Comparison of ENCODE assay signal across 14 cellular contexts in the genomic region with DNA sequence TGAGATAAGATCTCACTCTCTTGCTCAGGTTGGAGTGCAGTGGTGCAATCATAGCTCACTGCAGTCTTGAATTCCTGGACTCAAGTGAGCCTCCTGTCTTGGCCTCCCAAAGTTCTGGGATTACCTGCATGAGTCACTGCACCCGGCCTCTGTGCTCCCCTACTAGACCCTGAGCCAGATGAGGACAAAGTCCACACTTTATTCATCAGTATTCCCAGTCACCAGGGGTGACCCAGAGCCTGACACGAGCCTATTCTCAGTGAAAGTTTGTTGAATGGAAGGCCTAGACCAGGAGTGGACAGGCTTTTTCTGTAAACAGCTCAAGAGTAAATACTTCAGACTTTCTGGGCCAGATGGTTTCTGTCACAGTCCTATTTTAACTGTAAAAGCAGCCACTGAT.
"Had no signal": no experiment of that assay in that cellular context is flagged by ENCODE, and none has a peak within 500 bp of the region (broad histone marks: within the 10 kb centered on the region; RNA-seq: fewer than 3 reads in every experiment).

No MANE protein-coding gene starts in this region.

- H3K27ac ChIP-seq: epithelial cell of prostate, sigmoid colon had no signal

- H3K27ac Mint-ChIP-seq: activated CD4-positive, alpha-beta T cell treated with anti-CD3 and anti-CD28 coated beads, Interleukin-2, amount 10 ng/mL, durations not matched to agents 7 days and 5 days; activated naive CD4-positive, alpha-beta T cell treated with anti-CD3 and anti-CD28 coated beads for 36 hours; activated T-helper 17 cell treated with anti-CD3 and anti-CD28 coated beads, Interleukin-2, amount 50 U/mL, for 72 hours; nephron; T-helper 1 cell treated with Interleukin-12 subunit alpha and Interleukin-12 subunit beta and Interleukin-4 antibody, amounts not matched to agents 30 μg/mL and 1 μg/mL, for 36 hours had no signal

- H3K4me3 Mint-ChIP-seq: activated CD4-positive, alpha-beta T cell treated with anti-CD3 and anti-CD28 coated beads, Interleukin-2, amount 10 ng/mL, durations not matched to agents 7 days and 5 days; activated naive CD4-positive, alpha-beta T cell treated with anti-CD3 and anti-CD28 coated beads for 36 hours; activated T-helper 17 cell treated with anti-CD3 and anti-CD28 coated beads, Interleukin-2, amount 50 U/mL, for 72 hours; nephron; T-helper 1 cell treated with Interleukin-12 subunit alpha and Interleukin-12 subunit beta and Interleukin-4 antibody, amounts not matched to agents 30 μg/mL and 1 μg/mL, for 36 hours had no signal

- DNase-seq: activated CD4-positive, alpha-beta T cell treated with anti-CD3 and anti-CD28 coated beads, Interleukin-2, amount 10 ng/mL, durations not matched to agents 7 days and 5 days; activated CD4-positive, CD25-positive, alpha-beta regulatory T cell; activated CD8-positive, alpha-beta memory T cell treated with anti-CD3 and anti-CD28 coated beads for 24 hours; activated naive CD4-positive, alpha-beta T cell treated with anti-CD3 and anti-CD28 coated beads for 36 hours; cortex of kidney; effector memory CD4-positive, alpha-beta T cell; hippocampal formation; sigmoid colon; stimulated activated CD4-positive, alpha-beta T cell treated with anti-CD3 and anti-CD28 coated beads, Interleukin-2, amount 100 ng/mL, for 48 hours; stimulated activated naive CD4-positive, alpha-beta T cell treated with Interleukin-2 at 50 U/mL for 16 hours had no signal

- H3K36me3 ChIP-seq: sigmoid colon had no signal

- H3K4me1 Mint-ChIP-seq: activated CD4-positive, alpha-beta T cell treated with anti-CD3 and anti-CD28 coated beads, Interleukin-2, amount 10 ng/mL, durations not matched to agents 7 days and 5 days; activated T-helper 17 cell treated with anti-CD3 and anti-CD28 coated beads, Interleukin-2, amount 50 U/mL, for 72 hours; nephron had no signal

- H3K9me3 Mint-ChIP-seq: activated CD4-positive, alpha-beta T cell treated with anti-CD3 and anti-CD28 coated beads, Interleukin-2, amount 10 ng/mL, durations not matched to agents 7 days and 5 days; activated naive CD4-positive, alpha-beta T cell treated with anti-CD3 and anti-CD28 coated beads for 36 hours; activated T-helper 17 cell treated with anti-CD3 and anti-CD28 coated beads, Interleukin-2, amount 50 U/mL, for 72 hours; T-helper 1 cell treated with Interleukin-12 subunit alpha and Interleukin-12 subunit beta and Interleukin-4 antibody, amounts not matched to agents 30 μg/mL and 1 μg/mL, for 36 hours had no signal

- H3K4me3 ChIP-seq: sigmoid colon had no signal

- H3K27me3 ChIP-seq: sigmoid colon had no signal

- ATAC-seq: activated T-helper 17 cell treated with anti-CD3 and anti-CD28 coated beads, Interleukin-2, amount 50 U/mL, for 72 hours had no signal

- H3K9me3 ChIP-seq: sigmoid colon had no signal
